6 cellular contexts compared by ENCODE assay signal in genomic region chr17:42553866-42554249, GRCh38. TPM values are rescaled to one million over a fixed set of nuclear protein-coding genes. Genes with fewer than 3 reads are reported as not detected.
DNase-seq lines count a peak whose midpoint lies in the region; ATAC-seq and TF ChIP-seq lines count a peak whose summit lies in the region.

No MANE protein-coding gene starts in this region.

- H3K4me1 ChIP-seq in gastroesophageal sphincter (peaks cover 0 to 40% (median 12%) of the 10 kb centered on the region in 3 donors), subcutaneous abdominal adipose tissue (ENCODE audit: control insufficient read depth in 5 of 5, insufficient read depth in 5 of 5, low read length in 5 of 5) (peaks cover 6 to 49% (median 39%) of the 10 kb centered on the region in 5 donors)

- ATAC-seq in gastroesophageal sphincter (no peak), HG02610 (IDR thresholded peaks at IDR 0.05; ENCODE audit: unreplicated experiment) (no peak)

- H3K9me3 ChIP-seq in gastroesophageal sphincter = no peaks in the 10 kb centered on the region
- no peaks in the 10 kb centered on the region for H3K9me3 ChIP-seq in subcutaneous abdominal adipose tissue (ENCODE audit: control insufficient read depth in 5 of 5, low read length in 5 of 5)

- H3K4me3 ChIP-seq in gastroesophageal sphincter (peak overlapping the region; percentile 56 to 85), subcutaneous abdominal adipose tissue (ENCODE audit: low read depth in 1 of 5, low read length in 5 of 5) (peak overlapping the region; percentile 65 to 94 (median 89))

- peak overlapping the region; percentile 64 to 92 (median 89) for H3K27ac ChIP-seq in gastroesophageal sphincter
- H3K27ac ChIP-seq in subcutaneous abdominal adipose tissue (ENCODE audit: low read depth, low read length) = peak overlapping the region; percentile 75

- 9 to 80% methylated on average over 2 to 6 of the region's 16 CpGs for WGBS in gastroesophageal sphincter (ENCODE audit: low coverage in 1 of 2), 2 donors

- TF ChIP-seq POLR2A in gastroesophageal sphincter (IDR thresholded peaks at IDR 0.05) = no peak

- H3K36me3 ChIP-seq in gastroesophageal sphincter (peaks cover 0 to 12% of the 10 kb centered on the region in 2 donors), subcutaneous abdominal adipose tissue (ENCODE audit: control insufficient read depth in 5 of 5, insufficient read depth in 5 of 5, low read length in 5 of 5) (no peaks in the 10 kb centered on the region)

- H3K9ac ChIP-seq in subcutaneous abdominal adipose tissue (ENCODE audit: low read length in 5 of 5) = peak overlapping the region in 4 of 5 donors; percentile 89 to 92 (median 90)

- no peak for TF ChIP-seq CTCF in gastroesophageal sphincter (IDR thresholded peaks at IDR 0.05)

- no peaks in the 10 kb centered on the region for H3K27me3 ChIP-seq in gastroesophageal sphincter
- peaks cover 0 to 3% (median 0%) of the 10 kb centered on the region in 5 donors for H3K27me3 ChIP-seq in subcutaneous abdominal adipose tissue (ENCODE audit: control insufficient read depth in 5 of 5, insufficient read depth in 4 of 5, low read length in 5 of 5)

- H3K27me3 Mint-ChIP-seq in activated T-cell treated with anti-CD3 and anti-CD28 coated beads, Interleukin-2, amount 50 U/mL, for 24 hours = no peaks in the 10 kb centered on the region

- peak; percentile 53 for DNase-seq in activated T-cell treated with anti-CD3 and anti-CD28 coated beads, Interleukin-2, amount 50 U/mL, for 24 hours
- DNase-seq in activated T-cell treated with anti-CD3 and anti-CD28 coated beads for 4 hours (no peak), HPDE6-E6E7 (ENCODE audit: extremely low spot score) (no peak)

- no peak for TF ChIP-seq EP300 in gastroesophageal sphincter (IDR thresholded peaks at IDR 0.05)

- H3K27ac Mint-ChIP-seq in activated T-cell treated with anti-CD3 and anti-CD28 coated beads, Interleukin-2, amount 50 U/mL, for 24 hours = peak overlapping the region; percentile 93

- peaks cover 29% of the 10 kb centered on the region for H3K4me1 Mint-ChIP-seq in activated T-cell treated with anti-CD3 and anti-CD28 coated beads, Interleukin-2, amount 50 U/mL, for 24 hours (ENCODE audit: low read depth)

- peaks cover 16% of the 10 kb centered on the region for H3K36me3 Mint-ChIP-seq in activated T-cell treated with anti-CD3 and anti-CD28 coated beads, Interleukin-2, amount 50 U/mL, for 24 hours (ENCODE audit: low read depth)

- H3K9me3 Mint-ChIP-seq in activated T-cell treated with anti-CD3 and anti-CD28 coated beads, Interleukin-2, amount 50 U/mL, for 24 hours = no peaks in the 10 kb centered on the region

- peak overlapping the region; percentile 89 for H3K4me3 Mint-ChIP-seq in activated T-cell treated with anti-CD3 and anti-CD28 coated beads, Interleukin-2, amount 50 U/mL, for 24 hours

RNA-seq across cellular contexts. Expression of gene HSD17B1, which starts 1.1 kb away (rescaled TPM):
- 1 to 10 TPM in 1 of 4 donors, under 1 TPM in 3; 0.39 to 1.4 (median 0.69) TPM for total RNA-seq in gastroesophageal sphincter

RNA-seq across cellular contexts. Expression of gene COASY, which starts 8.1 kb away (rescaled TPM):
- total RNA-seq in gastroesophageal sphincter = 10 to 100 TPM; 16.8 to 25.8 (median 19.9) TPM

RNA-seq across cellular contexts. Expression of gene MLX, which starts 13.0 kb away (rescaled TPM):
- total RNA-seq in gastroesophageal sphincter = 10 to 100 TPM; 24.4 to 33.9 (median 26.0) TPM

RNA-seq across cellular contexts. Expression of gene NAGLU, which starts 17.8 kb away (rescaled TPM):
- total RNA-seq in gastroesophageal sphincter = 10 to 100 TPM; 31.9 to 46.9 (median 35.7) TPM

RNA-seq across cellular contexts. Expression of gene PSMC3IP, which starts 23.7 kb away (rescaled TPM):
- total RNA-seq in gastroesophageal sphincter = 1 to 10 TPM; 4.0 to 6.8 (median 4.8) TPM
